In the genomic region with DNA sequence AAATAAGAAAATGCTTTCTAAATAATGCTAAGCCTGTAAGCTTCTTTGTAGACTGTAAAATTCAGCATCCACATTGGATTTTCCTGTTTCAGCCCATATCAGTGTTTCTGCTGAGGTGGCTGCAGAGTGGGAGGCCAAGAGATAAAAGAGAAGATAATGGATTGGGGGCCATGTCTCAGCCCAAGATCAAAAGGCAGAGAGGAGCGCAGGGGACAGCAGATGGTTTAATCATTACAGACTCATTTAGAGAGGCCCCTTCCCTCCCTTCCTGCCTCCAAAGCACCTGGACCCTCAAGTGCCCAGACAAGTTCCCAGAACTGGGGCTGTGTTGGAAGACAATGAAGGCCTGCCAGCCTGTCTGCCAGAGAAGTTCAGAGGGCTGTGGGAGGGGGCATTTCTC, we compare ENCODE assay signal across 20 cellular contexts. TPM values are rescaled to one million over a fixed set of nuclear protein-coding genes. Genes with fewer than 3 reads are reported as not detected.
A peak's percentile ranks its signal among the peaks of the same experiment; 100 is the strongest.
DNase-seq lines count a peak whose midpoint lies in the region; TF ChIP-seq lines count a peak whose summit lies in the region.
"Had no signal": no experiment of that assay in that cellular context is flagged by ENCODE, and none has a peak within 500 bp of the region (broad histone marks: within the 10 kb centered on the region; RNA-seq: fewer than 3 reads in every experiment).

No MANE protein-coding gene starts in this region.

- H3K27me3 ChIP-seq in endodermal cell (ENCODE audit: control insufficient read depth, insufficient read depth, low read length, poor library complexity, severe bottlenecking) (no peaks in the 10 kb centered on the region), ascending aorta (no peaks in the 10 kb centered on the region)

- DNase-seq in DMS 273 (lab: John Stamatoyannopoulos, UW; ENCODE audit: unreplicated experiment), result peak; percentile 59
- no peak for DNase-seq in DMS 273 treated with DMSO at 0.1 percent for 48 hours (lab: John Stamatoyannopoulos, UW)
- DNase-seq in NCI-H1105 (lab: John Stamatoyannopoulos, UW), result peak; percentile 68
- DNase-seq in NCI-H2227 (lab: John Stamatoyannopoulos, UW; ENCODE audit: unreplicated experiment), result peak; percentile 64
- DNase-seq in endodermal cell, result no peak
- DNase-seq in ascending aorta (ENCODE audit: low spot score in 2 of 2), result no peak
- no peak for DNase-seq in D341Med (ENCODE audit: low spot score)
- no peak for DNase-seq in Ammon's horn (ENCODE audit: low spot score)
- DNase-seq: CD8-positive, alpha-beta T cell; EL; H7; IMR-90; Kasumi-1; MM.1S; NCI-H1694; NCI-H2107; PC-3; T-helper 17 cell had no signal

- no peak overlapping the region for H3K9ac ChIP-seq in endodermal cell (ENCODE audit: extremely low read depth, low read length, poor library complexity, severe bottlenecking)

- no peaks in the 10 kb centered on the region for H3K36me3 Mint-ChIP-seq in endodermal cell (ENCODE audit: low read depth)
- H3K36me3 Mint-ChIP-seq: CD8-positive, alpha-beta T cell had no signal

- H3K9me3 Mint-ChIP-seq in endodermal cell, result no peaks in the 10 kb centered on the region
- H3K9me3 Mint-ChIP-seq: CD8-positive, alpha-beta T cell had no signal

- no peak overlapping the region for H3K27ac Mint-ChIP-seq in endodermal cell
- H3K27ac Mint-ChIP-seq: CD8-positive, alpha-beta T cell; T-helper 17 cell had no signal

- 50% methylated on average over 1 of the region's 1 CpG; no CpG with 5 or more reads in 1 of the 2 experiments for WGBS in endodermal cell (ENCODE audit: insufficient coverage in 1 of 2, insufficient read length in 1 of 2), 2 experiments

- H3K9me3 ChIP-seq in endodermal cell (ENCODE audit: control insufficient read depth, low read length), result no peaks in the 10 kb centered on the region
- H3K9me3 ChIP-seq in ascending aorta, result no peaks in the 10 kb centered on the region

- TF ChIP-seq CTCF in endodermal cell (conservative IDR thresholded peaks at IDR 0.05), result no peak
- TF ChIP-seq CTCF in ascending aorta (IDR thresholded peaks at IDR 0.05), result no peak

- H3K4me1 ChIP-seq in endodermal cell (ENCODE audit: control insufficient read depth, insufficient read depth, low read length) (peaks cover 7% of the 10 kb centered on the region), ascending aorta (no peaks in the 10 kb centered on the region)

- no peaks in the 10 kb centered on the region for H3K36me3 ChIP-seq in endodermal cell (ENCODE audit: control insufficient read depth, insufficient read depth, low read length)
- H3K36me3 ChIP-seq in ascending aorta, result no peaks in the 10 kb centered on the region

- no peaks in the 10 kb centered on the region for H3K27me3 Mint-ChIP-seq in endodermal cell (ENCODE audit: insufficient read depth)

- H3K4me3 Mint-ChIP-seq in endodermal cell, result no peak overlapping the region
- H3K4me3 Mint-ChIP-seq: CD8-positive, alpha-beta T cell; T-helper 17 cell had no signal

- H3K27ac ChIP-seq in endodermal cell (ENCODE audit: low read depth, low read length), result peak overlapping the region; percentile 58
- H3K27ac ChIP-seq in ascending aorta, result no peak overlapping the region
- H3K27ac ChIP-seq: 22Rv1, RWPE1 had no signal

- intact Hi-C loops in ascending aorta (cut with DNase I), result no loop called here

- peaks cover 20% of the 10 kb centered on the region for H3K4me1 Mint-ChIP-seq in endodermal cell

- H3K4me3 ChIP-seq in endodermal cell (ENCODE audit: low read length), result no peak overlapping the region
- H3K4me3 ChIP-seq in ascending aorta, result no peak overlapping the region

RNA-seq across cellular contexts. Expression of a gene that starts 20.4 kb away (rescaled TPM):
- total RNA-seq in endodermal cell (10 to 100 TPM; 68.6 to 68.7 TPM), ascending aorta (33.3 TPM)
- 66.8 TPM for polyA plus RNA-seq in endodermal cell (2013, experiment 1 of 2)
- 58.9 TPM for polyA plus RNA-seq in endodermal cell (2013, experiment 2 of 2)

Comparison
In these comparisons a context has a peak if more than half of its experiments do, and no peak if none do; other contexts are left out.
1. DNase-seq: peak in DMS 273 (single experiment), NCI-H1105 (single experiment) and NCI-H2227 (single experiment); none in DMS 273 treated with DMSO at 0.1 percent for 48 hours (single experiment), endodermal cell (single experiment), ascending aorta (0 of 2), D341Med (single experiment) and Ammon's horn (single experiment).